In genomic region chr10:67296926-67297325, GRCh38 we compare ENCODE assay signal across 25 cellular contexts.
"Had no signal": no experiment of that assay in that cellular context is flagged by ENCODE, and none has a peak within 500 bp of the region (broad histone marks: within the 10 kb centered on the region; RNA-seq: fewer than 3 reads in every experiment).

No MANE protein-coding gene starts in this region.

- H3K9me3 ChIP-seq: esophagus squamous epithelium, gastrocnemius medialis, heart left ventricle, left lung, lower lobe of right lung, mucosa of descending colon had no signal

- H3K27me3 Mint-ChIP-seq: effector memory CD8-positive, alpha-beta T cell; naive B cell; naive thymus-derived CD8-positive, alpha-beta T cell had no signal

- ATAC-seq: effector memory CD8-positive, alpha-beta T cell; esophagus mucosa; gastrocnemius medialis; heart left ventricle; left lung; left ventricle myocardium superior; lower lobe of right lung; mucosa of descending colon; naive thymus-derived CD8-positive, alpha-beta T cell had no signal

- H3K9me3 Mint-ChIP-seq: endodermal cell had no signal

- H3K4me1 Mint-ChIP-seq: endodermal cell; immature natural killer cell; naive B cell; naive thymus-derived CD8-positive, alpha-beta T cell had no signal

- H3K27ac Mint-ChIP-seq: effector memory CD8-positive, alpha-beta T cell; endodermal cell; immature natural killer cell; mesothelial cell of epicardium; naive B cell; naive thymus-derived CD8-positive, alpha-beta T cell had no signal

- DNase-seq: dermis blood vessel endothelial cell; dorsolateral prefrontal cortex; effector CD4-positive, alpha-beta T cell; effector memory CD8-positive, alpha-beta T cell; endodermal cell; erythroblast; esophagus squamous epithelium; foreskin fibroblast; foreskin melanocyte; gastrocnemius medialis; hypothalamus; immature natural killer cell; islet precursor cell; kidney; left cardiac atrium; left lung; left ventricle myocardium superior; lower lobe of right lung; mesenchymal stem cell; naive B cell; naive thymus-derived CD8-positive, alpha-beta T cell had no signal

- H3K4me3 Mint-ChIP-seq: effector memory CD8-positive, alpha-beta T cell; endodermal cell; immature natural killer cell; mesothelial cell of epicardium; naive B cell; naive thymus-derived CD8-positive, alpha-beta T cell had no signal

- H3K36me3 Mint-ChIP-seq: immature natural killer cell; mesothelial cell of epicardium; naive B cell; naive thymus-derived CD8-positive, alpha-beta T cell had no signal
